ENCODE assay signal across 25 cellular contexts in the genomic region with DNA sequence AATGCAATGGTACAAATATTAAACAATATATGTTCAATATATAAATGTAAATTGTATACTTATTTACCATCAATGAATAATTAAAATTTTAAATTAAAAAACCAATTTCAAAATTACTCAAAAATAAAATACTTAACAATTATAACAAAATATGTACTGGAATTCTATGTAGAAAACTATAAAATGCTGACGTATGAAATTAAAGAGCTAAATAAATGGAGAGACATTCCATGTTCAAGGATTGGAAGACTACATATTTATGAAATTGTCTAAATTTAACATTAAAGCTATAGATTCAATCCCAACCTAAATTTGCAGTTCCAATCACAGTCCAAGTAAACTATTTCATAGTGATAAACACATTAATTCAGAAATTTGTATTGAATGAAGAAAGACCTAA.
"Had no signal": no experiment of that assay in that cellular context is flagged by ENCODE, and none has a peak within 500 bp of the region (broad histone marks: within the 10 kb centered on the region; RNA-seq: fewer than 3 reads in every experiment).

No MANE protein-coding gene starts in this region.

- H3K27me3 ChIP-seq: left lung, pancreas, sigmoid colon, spleen, tibial nerve, uterus had no signal

- FAIRE-seq: small intestine had no signal

- DNase-seq: hypothalamus; immature natural killer cell; kidney glomerular epithelial cell; left colon; left lung; lower lobe of right lung; mammary epithelial cell; mesenchymal stem cell; naive thymus-derived CD8-positive, alpha-beta T cell; nucleus accumbens; pancreas; posterior cingulate gyrus; retina; right cardiac atrium; sigmoid colon; small intestine; spleen; stimulated activated CD4-positive, alpha-beta T cell treated with anti-CD3 and anti-CD28 coated beads, Interleukin-4, amount 100 ng/mL, for 24 hours; stimulated activated naive CD4-positive, alpha-beta T cell treated with Interleukin-2 at 50 U/mL for 16 hours; stimulated activated naive CD8-positive, alpha-beta T cell treated with anti-CD3 and anti-CD28 coated beads, Interleukin-15, amount 100 ng/mL, for 72 hours; substantia nigra; uterus had no signal

- H3K4me1 ChIP-seq: left lung, lower lobe of right lung, pancreas, prostate gland, sigmoid colon, spleen, tibial nerve, uterus had no signal

- ATAC-seq: left colon; left lung; lower lobe of right lung; naive thymus-derived CD8-positive, alpha-beta T cell; pancreas; right cardiac atrium; stimulated activated memory B cell treated with anti-CD40 and anti-IgM and Interleukin-4, amounts not matched to agents 10 μg/mL and 1 μg/mL and 100 μg/mL, for 72 hours; stimulated activated naive CD8-positive, alpha-beta T cell treated with anti-CD3 and anti-CD28 coated beads, Interleukin-15, amount 100 ng/mL, for 72 hours had no signal

- H3K4me3 ChIP-seq: left lung, lower lobe of right lung, pancreas, prostate gland, sigmoid colon, spleen, tibial nerve, uterus had no signal

- H3K36me3 ChIP-seq: left lung, lower lobe of right lung, pancreas, prostate gland, sigmoid colon, spleen, tibial nerve, uterus had no signal

- H3K9me3 ChIP-seq: left lung, lower lobe of right lung, pancreas, prostate gland, sigmoid colon, uterus had no signal

- H3K27ac ChIP-seq: left lung, lower lobe of right lung, pancreas, prostate gland, sigmoid colon, spleen, tibial nerve, uterus had no signal
